19 cellular contexts compared by ENCODE assay signal in genomic region chr17:59424331-59424730, GRCh38.
DNase-seq lines count a peak whose midpoint lies in the region; ATAC-seq, FAIRE-seq and TF ChIP-seq lines count a peak whose summit lies in the region.
"Had no signal": no experiment of that assay in that cellular context is flagged by ENCODE, and none has a peak within 500 bp of the region (broad histone marks: within the 10 kb centered on the region; RNA-seq: fewer than 3 reads in every experiment).

No MANE protein-coding gene starts in this region.

- no peaks in the 10 kb centered on the region for H3K36me3 Mint-ChIP-seq in CD8-positive, alpha-beta memory T cell
- H3K36me3 Mint-ChIP-seq: stimulated activated effector memory CD8-positive, alpha-beta T cell treated with anti-CD3 and anti-CD28 coated beads, Interleukin-12 subunit alpha, Interleukin-12 subunit beta, amount 100 ng/mL, for 72 hours had no signal

- H3K4me3 Mint-ChIP-seq in CD8-positive, alpha-beta memory T cell: no peak overlapping the region
- H3K4me3 Mint-ChIP-seq: stimulated activated effector memory CD8-positive, alpha-beta T cell treated with anti-CD3 and anti-CD28 coated beads, Interleukin-12 subunit alpha, Interleukin-12 subunit beta, amount 100 ng/mL, for 72 hours; T-helper 1 cell treated with Interleukin-12 subunit alpha and Interleukin-12 subunit beta and Interleukin-4 antibody, amounts not matched to agents 30 μg/mL and 1 μg/mL, for 36 hours had no signal

- H3K27me3 Mint-ChIP-seq in CD8-positive, alpha-beta memory T cell: peaks cover 0 to 3% of the 10 kb centered on the region in 2 donors

- H3K4me2 ChIP-seq in MM.1S (ENCODE audit: low read depth, low read length): peak overlapping the region; percentile 47
- peak overlapping the region; percentile 82; the same call in 1 of the 2 replicates for H3K4me2 ChIP-seq in HepG2 (ENCODE audit: low read depth, low read length)
- H3K4me2 ChIP-seq in smooth muscle cell: peak overlapping the region; percentile 81

- peaks cover 40% of the 10 kb centered on the region for H3K4me1 ChIP-seq in MM.1S (ENCODE audit: low read length)
- H3K4me1 ChIP-seq in HepG2 (ENCODE audit: insufficient read depth, low read length): peaks cover 100% of the 10 kb centered on the region
- H3K4me1 ChIP-seq in smooth muscle cell (ENCODE audit: low read depth): peaks cover 32% of the 10 kb centered on the region
- no peaks in the 10 kb centered on the region for H3K4me1 ChIP-seq in CD8-positive, alpha-beta memory T cell (ENCODE audit: insufficient read depth, low read length)
- H3K4me1 ChIP-seq: Caco-2 had no signal

- peaks cover 0 to 4% (median 0%) of the 10 kb centered on the region in 3 donors for H3K4me1 Mint-ChIP-seq in CD8-positive, alpha-beta memory T cell

- no peak for TF ChIP-seq POLR2A in HepG2 (IDR thresholded peaks at IDR 0.05; ENCODE audit: insufficient read depth in 1 of 2, low read depth in 2 of 2, low read length in 2 of 2)

- BruUV-seq in HepG2 (replicated peaks; lab: Mats Ljungman, UMichigan): no TSS peak

- TF ChIP-seq RAD21 in HepG2 (CRISPR knock-in tag; IDR thresholded peaks at IDR 0.05): no peak

- no peaks in the 10 kb centered on the region for H3K9me3 ChIP-seq in MM.1S (replicated peaks; ENCODE audit: insufficient read depth, low read length)
- H3K9me3 ChIP-seq in HepG2 (ENCODE audit: low read length): no peaks in the 10 kb centered on the region
- no peaks in the 10 kb centered on the region for H3K9me3 ChIP-seq in smooth muscle cell (replicated peaks; ENCODE audit: low read depth)
- no peaks in the 10 kb centered on the region for H3K9me3 ChIP-seq in CD8-positive, alpha-beta memory T cell (ENCODE audit: low read length)
- H3K9me3 ChIP-seq: Caco-2, Peyer's patch had no signal

- no peaks in the 10 kb centered on the region for H3K9me2 ChIP-seq in MM.1S (replicated peaks; ENCODE audit: insufficient read depth, low read length)

- H2AFZ ChIP-seq in MM.1S (ENCODE audit: low read length) (peak overlapping the region; percentile 23), HepG2 (ENCODE audit: low read length) (no peak overlapping the region), smooth muscle cell (ENCODE audit: low read depth) (no peak overlapping the region)

- H3K27me3 ChIP-seq in MM.1S (replicated peaks; ENCODE audit: insufficient read depth, low read length): no peaks in the 10 kb centered on the region
- peaks cover 0 to 3% of the 10 kb centered on the region in 2 experiments; a peak in 1 of 5 replicates for H3K27me3 ChIP-seq in HepG2 (ENCODE audit: control insufficient read depth in 1 of 2, insufficient read depth in 2 of 2, low read length in 2 of 2)
- H3K27me3 ChIP-seq in smooth muscle cell (ENCODE audit: low read depth): no peaks in the 10 kb centered on the region
- H3K27me3 ChIP-seq in CD8-positive, alpha-beta memory T cell (ENCODE audit: insufficient read depth, low read length, poor library complexity, severe bottlenecking): no peaks in the 10 kb centered on the region
- H3K27me3 ChIP-seq: Peyer's patch had no signal

- H3K4me3 ChIP-seq in MM.1S (ENCODE audit: low read length): peak overlapping the region; percentile 2; the same call in 1 of the 2 replicates
- H3K4me3 ChIP-seq in choroid plexus epithelial cell (ENCODE audit: low read depth, low read length): no peak overlapping the region
- H3K4me3 ChIP-seq in HepG2 (replicated peaks in 1 of 3; ENCODE audit: insufficient read depth in 1 of 3, low read depth in 2 of 3, low read length in 3 of 3): no peak overlapping the region
- no peak overlapping the region for H3K4me3 ChIP-seq in smooth muscle cell
- H3K4me3 ChIP-seq in CD8-positive, alpha-beta memory T cell (ENCODE audit: low read length): no peak overlapping the region
- H3K4me3 ChIP-seq: Peyer's patch had no signal

- ATAC-seq in HepG2: no peak
- ATAC-seq: stimulated activated effector memory CD8-positive, alpha-beta T cell treated with anti-CD3 and anti-CD28 coated beads, Interleukin-12 subunit alpha, Interleukin-12 subunit beta, amount 100 ng/mL, for 72 hours had no signal

- peak overlapping the region; percentile 68 for H3K27ac ChIP-seq in MM.1S (ENCODE audit: low read length)
- H3K27ac ChIP-seq in HepG2 (ENCODE audit: extremely low read length, insufficient read depth, low read length): no peak overlapping the region
- peak overlapping the region; percentile 91 for H3K27ac ChIP-seq in smooth muscle cell (ENCODE audit: low read depth)
- H3K27ac ChIP-seq in CD8-positive, alpha-beta memory T cell (ENCODE audit: low read depth, low read length): no peak overlapping the region

- in situ Hi-C loops in HepG2 (cut with HindIII; ENCODE audit: extremely low pct_ligation_motif_present, low pct_unique_long_range_greater_than_20kb): loop anchor here (5.0 kb wide), 1 partner anchor 57 kb away; no protein-coding TSS in a partner anchor

- H3K36me3 ChIP-seq in MM.1S (replicated peaks; ENCODE audit: insufficient read depth, low read length) (no peaks in the 10 kb centered on the region), HepG2 (replicated peaks in 1 of 2; ENCODE audit: control insufficient read depth in 1 of 2, insufficient read depth in 2 of 2, low read length in 2 of 2) (no peaks in the 10 kb centered on the region), smooth muscle cell (ENCODE audit: low read depth) (no peaks in the 10 kb centered on the region)
- H3K36me3 ChIP-seq in CD8-positive, alpha-beta memory T cell (ENCODE audit: insufficient read depth, low read length): no peaks in the 10 kb centered on the region
- H3K36me3 ChIP-seq: Peyer's patch had no signal

- no peak for TF ChIP-seq EP300 in HepG2 (IDR thresholded peaks at IDR 0.05; ENCODE audit: low read depth in 2 of 2, low read length in 2 of 2)
- TF ChIP-seq EP300 in HepG2 (CRISPR knock-in tag; IDR thresholded peaks at IDR 0.05; ENCODE audit: borderline replicate concordance): no peak

- no peak for FAIRE-seq in HepG2 (lab: Jason Lieb, UNC)
- FAIRE-seq: bronchial epithelial cell, frontal cortex, G401.6, small intestine had no signal

- H3K9ac ChIP-seq in MM.1S (ENCODE audit: low read length) (peak overlapping the region; percentile 7; the same call in 1 of the 2 replicates), HepG2 (ENCODE audit: insufficient read depth, low read depth, low read length) (no peak overlapping the region), smooth muscle cell (ENCODE audit: low read depth) (no peak overlapping the region)

- CTCF ChIA-PET in HepG2 (lab: Yijun Ruan, JAX; ENCODE audit: low intra/inter-chr PET ratio, low total read pairs): no interaction called here
- CTCF ChIA-PET in CD8-positive, alpha-beta memory T cell (lab: Charles Lee): interaction anchor here (2.4 kb wide), 1 partner anchor 95 kb away, joined by 11 read pairs; no protein-coding TSS in a partner anchor

- H3K27ac Mint-ChIP-seq in CD8-positive, alpha-beta memory T cell: no peak overlapping the region
- H3K27ac Mint-ChIP-seq: stimulated activated effector memory CD8-positive, alpha-beta T cell treated with anti-CD3 and anti-CD28 coated beads, Interleukin-12 subunit alpha, Interleukin-12 subunit beta, amount 100 ng/mL, for 72 hours; T-helper 1 cell treated with Interleukin-12 subunit alpha and Interleukin-12 subunit beta and Interleukin-4 antibody, amounts not matched to agents 30 μg/mL and 1 μg/mL, for 36 hours had no signal

- no peaks in the 10 kb centered on the region for H3K9me3 Mint-ChIP-seq in CD8-positive, alpha-beta memory T cell
- H3K9me3 Mint-ChIP-seq: stimulated activated effector memory CD8-positive, alpha-beta T cell treated with anti-CD3 and anti-CD28 coated beads, Interleukin-12 subunit alpha, Interleukin-12 subunit beta, amount 100 ng/mL, for 72 hours; T-helper 1 cell treated with Interleukin-12 subunit alpha and Interleukin-12 subunit beta and Interleukin-4 antibody, amounts not matched to agents 30 μg/mL and 1 μg/mL, for 36 hours had no signal

- intact Hi-C loops in HepG2 (cut with micrococcal nuclease; ENCODE audit: unreplicated experiment): no loop called here

- WGBS in HepG2 (ENCODE audit: low lambda C conversion rate): 75% methylated on average over 4 of the region's 4 CpGs
- WGBS in smooth muscle cell (ENCODE audit: low lambda C conversion rate): 94% methylated on average over 4 of the region's 4 CpGs

- no peaks in the 10 kb centered on the region for H3K79me2 ChIP-seq in MM.1S (ENCODE audit: low read length)
- H3K79me2 ChIP-seq in HepG2 (ENCODE audit: insufficient read depth, low read length): no peaks in the 10 kb centered on the region
- no peaks in the 10 kb centered on the region for H3K79me2 ChIP-seq in smooth muscle cell (ENCODE audit: low read depth)

- H3F3A ChIP-seq in MM.1S (ENCODE audit: insufficient read depth, low read length) (peaks cover 27% of the 10 kb centered on the region), smooth muscle cell (ENCODE audit: low read depth) (peaks cover 49% of the 10 kb centered on the region)

- H4K20me1 ChIP-seq in MM.1S (ENCODE audit: insufficient read depth, low read length) (no peaks in the 10 kb centered on the region), HepG2 (ENCODE audit: insufficient read depth, low read length) (no peaks in the 10 kb centered on the region), smooth muscle cell (ENCODE audit: low read depth) (no peaks in the 10 kb centered on the region)

- TF ChIP-seq CTCF in MM.1S (IDR thresholded peaks at IDR 0.05; ENCODE audit: low read length) (no peak), choroid plexus epithelial cell (conservative IDR thresholded peaks at IDR 0.05; ENCODE audit: low read depth, low read length) (no peak), HepG2 (CRISPR knock-in tag; IDR thresholded peaks at IDR 0.05) (no peak), smooth muscle cell (IDR thresholded peaks at IDR 0.05; ENCODE audit: borderline replicate concordance, insufficient read depth, poor library complexity, severe bottlenecking) (no peak)

- POLR2A ChIA-PET in HepG2 (lab: Yijun Ruan, JAX): interaction anchor here (2.5 kb wide), 1 partner anchor 58 kb away, joined by 9 read pairs; no protein-coding TSS in a partner anchor
- POLR2A ChIA-PET in CD8-positive, alpha-beta memory T cell (lab: Charles Lee): no interaction called here

- peak; percentile 41 for DNase-seq in MM.1S
- peak; percentile 12 for DNase-seq in choroid plexus epithelial cell (ENCODE audit: low read depth)
- DNase-seq in HepG2 (ENCODE audit: low spot score): no peak
- no peak for DNase-seq in smooth muscle cell (lab: John Stamatoyannopoulos, UW; ENCODE audit: unreplicated experiment)
- DNase-seq in activated effector memory CD4-positive, alpha-beta T cell treated with Interleukin-2 at 50 U/mL for 16 hours: no peak
- DNase-seq in CD8-positive, alpha-beta memory T cell: no peak
- DNase-seq in SW480 (ENCODE audit: low spot score): no peak
- DNase-seq in NCI-H345 (lab: John Stamatoyannopoulos, UW): no peak
- DNase-seq: activated CD4-positive, CD25-positive, alpha-beta regulatory T cell; Caco-2; H7; NCI-H2081 treated with DMSO at 0.1 percent for 48 hours; Peyer's patch; small intestine had no signal

Comparison
In these comparisons a context has a peak if more than half of its experiments do, and no peak if none do; other contexts are left out.
1. DNase-seq: peak in MM.1S (single experiment) and choroid plexus epithelial cell (single experiment); none in HepG2 (single experiment), smooth muscle cell (single experiment), activated effector memory CD4-positive, alpha-beta T cell treated with Interleukin-2 at 50 U/mL for 16 hours (single experiment), CD8-positive, alpha-beta memory T cell (0 of 5), SW480 (single experiment) and NCI-H345 (single experiment).
2. H3K27ac ChIP-seq: peak in MM.1S (single experiment) and smooth muscle cell (single experiment); none in HepG2 (single experiment) and CD8-positive, alpha-beta memory T cell (single experiment).
3. Peak in every context shown above with its lines, with median percentiles within 50 percentile points of each other: H3K4me2 ChIP-seq.